30 cellular contexts compared by ENCODE assay signal in genomic region chr12:93710574-93710926, GRCh38. TPM values are rescaled to one million over a fixed set of nuclear protein-coding genes. Genes with fewer than 3 reads are reported as not detected.
"Had no signal": no experiment of that assay in that cellular context is flagged by ENCODE, and none has a peak within 500 bp of the region (broad histone marks: within the 10 kb centered on the region; RNA-seq: fewer than 3 reads in every experiment).

No MANE protein-coding gene starts in this region.

- DNase-seq: activated B cell treated with CpG ODN at 0.5 μM for 24 hours; activated CD4-positive, alpha-beta memory T cell treated with anti-CD3 and anti-CD28 coated beads for 36 hours; activated CD4-positive, alpha-beta T cell treated with anti-CD3 and anti-CD28 coated beads for 4 hours; activated CD4-positive, alpha-beta T cell treated with anti-CD3 and anti-CD28 coated beads, Interleukin-2, amount 10 ng/mL, durations not matched to agents 24 days and 14 days; activated CD4-positive, alpha-beta T cell treated with anti-CD3 and anti-CD28 coated beads, Interleukin-2, amount 50 U/mL, for 1 hour; activated CD4-positive, alpha-beta T cell treated with anti-CD3 and anti-CD28 coated beads, Interleukin-2, amount 50 U/mL, for 4 hours; activated CD4-positive, CD25-positive, alpha-beta regulatory T cell treated with anti-CD3 and anti-CD28 coated beads, Interleukin-2, amount 50 U/mL, for 72 hours; activated CD8-positive, alpha-beta memory T cell treated with anti-CD3 and anti-CD28 coated beads, Interleukin-2, amount 50 U/mL, for 4 hours; activated CD8-positive, alpha-beta T cell treated with anti-CD3 and anti-CD28 coated beads for 36 hours; activated effector memory CD4-positive, alpha-beta T cell treated with anti-CD3 and anti-CD28 coated beads, Interleukin-2, amount 50 U/mL, for 16 hours; activated gamma-delta T cell treated with Interleukin-2 at 50 U/mL for 16 hours; activated naive CD4-positive, alpha-beta T cell; activated naive CD4-positive, alpha-beta T cell treated with anti-CD3 and anti-CD28 coated beads, Interleukin-2, amount 10 ng/mL, durations not matched to agents 7 days and 5 days; activated naive CD8-positive, alpha-beta T cell treated with anti-CD3 and anti-CD28 coated beads, Interleukin-2, amount 10 ng/mL, durations not matched to agents 7 days and 5 days; activated naive CD8-positive, alpha-beta T cell treated with anti-CD3 and anti-CD28 coated beads, Interleukin-2, amount 50 U/mL, for 24 hours; activated T-cell treated with anti-CD3 and anti-CD28 coated beads for 4 hours; activated T-cell treated with anti-CD3 and anti-CD28 coated beads, Interleukin-2, amount 50 U/mL, for 1 hour; activated T-cell treated with anti-CD3 and anti-CD28 coated beads, Interleukin-2, amount 50 U/mL, for 4 hours; activated T-cell treated with anti-CD3 and anti-CD28 coated beads, Interleukin-2, amount 50 U/mL, for 72 hours; amygdala; anterior cingulate cortex; caudate nucleus; cerebellar nuclear complex; T-helper 1 cell; T-helper 2 cell; T-helper 9 cell had no signal

- H3K27me3 ChIP-seq: ascending aorta, cardiac muscle cell had no signal

- H3K36me3 ChIP-seq: ascending aorta, cardiac muscle cell had no signal

- H3K27ac ChIP-seq: cardiac muscle cell, VCaP had no signal

- H3K4me3 ChIP-seq: ascending aorta, cardiac muscle cell had no signal

- ATAC-seq: activated CD8-positive, alpha-beta T cell treated with anti-CD3 and anti-CD28 coated beads for 36 hours; activated naive CD8-positive, alpha-beta T cell treated with anti-CD3 and anti-CD28 coated beads, Interleukin-2, amount 50 U/mL, for 24 hours; activated T-cell treated with anti-CD3 and anti-CD28 coated beads, Interleukin-2, amount 50 U/mL, for 4 hours; activated T-cell treated with anti-CD3 and anti-CD28 coated beads, Interleukin-2, amount 50 U/mL, for 72 hours; activated T-helper 17 cell treated with anti-CD3 and anti-CD28 coated beads, Interleukin-2, amount 50 U/mL, for 72 hours had no signal

RNA-seq across cellular contexts. Expression of gene CRADD, which starts 33.4 kb away (rescaled TPM):
- total RNA-seq: ascending aorta had no signal
